ENCODE assay signal across 1 cellular context in genomic region chr12:107468976-107469375, GRCh38.
TF ChIP-seq lines count a peak whose summit lies in the region.

No MANE protein-coding gene starts in this region.

TF ChIP-seq in GM12878, 131 proteins besides CTCF, POLR2A, EP300 and RAD21 (continued from another document):
- TF ChIP-seq ZBTB4 (CRISPR knock-in tag; IDR thresholded peaks at IDR 0.05) (no peak), E2F4 (IDR thresholded peaks at IDR 0.05; ENCODE audit: low read depth, low read length) (no peak), ZNF592 (IDR thresholded peaks at IDR 0.05) (no peak), NR2C1 (IDR thresholded peaks at IDR 0.05) (no peak), FOXK2 (IDR thresholded peaks at IDR 0.05) (no peak), ETV6 (conservative IDR thresholded peaks at IDR 0.05 in 1 of 2, IDR thresholded peaks at IDR 0.05 in 1 of 2; ENCODE audit: borderline replicate concordance in 1 of 2, low read depth in 1 of 2) (no peak), SKIL (IDR thresholded peaks at IDR 0.05; ENCODE audit: low read depth, poor library complexity, severe bottlenecking) (no peak), NBN (IDR thresholded peaks at IDR 0.05) (no peak), PML (IDR thresholded peaks at IDR 0.05; ENCODE audit: low read length) (no peak), BMI1 (IDR thresholded peaks at IDR 0.05; ENCODE audit: borderline replicate concordance) (no peak), PRDM15 (CRISPR knock-in tag; IDR thresholded peaks at IDR 0.05) (no peak), SRF (IDR thresholded peaks at IDR 0.05; ENCODE audit: low read depth in 2 of 2, low read length in 2 of 2) (no peak)
